8 cellular contexts compared by ENCODE assay signal in the genomic region with DNA sequence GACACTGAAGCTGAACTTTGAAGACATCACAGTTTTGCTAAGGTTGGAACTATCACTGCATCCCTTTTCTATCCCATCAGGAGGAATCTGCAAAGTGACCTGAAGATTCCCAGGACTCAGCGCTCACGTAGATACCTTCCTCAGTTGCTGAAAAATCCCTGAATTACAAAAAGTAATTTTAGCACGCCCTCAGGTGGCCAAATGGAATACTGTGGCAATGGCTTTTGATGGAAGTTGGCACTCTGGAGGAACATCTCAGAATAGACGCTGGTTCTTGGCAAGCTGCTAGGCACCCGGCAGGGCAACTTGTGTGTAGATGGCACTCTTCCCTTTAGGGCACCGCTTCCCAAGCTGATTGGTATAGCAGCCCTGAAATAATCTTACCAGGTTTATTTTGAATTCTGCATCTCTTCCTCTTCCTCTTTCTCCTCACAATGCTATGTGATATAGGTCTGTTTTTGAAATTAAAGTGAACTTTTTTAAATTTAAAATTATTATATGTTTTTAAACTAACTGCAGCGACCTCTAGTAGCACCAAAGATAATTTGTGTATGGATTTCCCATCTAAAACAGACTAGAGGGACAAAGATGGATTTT. TPM values are rescaled to one million over a fixed set of nuclear protein-coding genes. Genes with fewer than 3 reads are reported as not detected.
DNase-seq lines count a peak whose midpoint lies in the region; ATAC-seq and TF ChIP-seq lines count a peak whose summit lies in the region.

No MANE protein-coding gene starts in this region.

- H3K79me2 ChIP-seq in osteoblast (ENCODE audit: insufficient read depth, low read length), result no peaks in the 10 kb centered on the region

- DNase-seq in activated T-cell treated with anti-CD3 and anti-CD28 coated beads, Interleukin-2, amount 50 U/mL, for 24 hours, result peak; percentile 32
- DNase-seq in activated T-cell treated with anti-CD3 and anti-CD28 coated beads, Interleukin-2, amount 50 U/mL, for 1 hour, result no peak
- DNase-seq in MG63 (peak; percentile 60), fibroblast of pulmonary artery (ENCODE audit: low read depth) (peak; percentile 46), osteoblast (ENCODE audit: insufficient read length, low spot score, missing footprints) (no peak), H7 (no peak)
- DNase-seq in activated CD4-positive, alpha-beta T cell treated with anti-CD3 and anti-CD28 coated beads, Interleukin-2, amount 10 ng/mL, durations not matched to agents 7 days and 5 days, result peak; percentile 31

- peak overlapping the region; percentile 38 for H3K4me3 Mint-ChIP-seq in activated T-cell treated with anti-CD3 and anti-CD28 coated beads, Interleukin-2, amount 50 U/mL, for 24 hours
- peak overlapping the region; percentile 14 for H3K4me3 Mint-ChIP-seq in activated CD4-positive, alpha-beta T cell treated with anti-CD3 and anti-CD28 coated beads, Interleukin-2, amount 10 ng/mL, durations not matched to agents 7 days and 5 days

- no peaks in the 10 kb centered on the region for H4K20me1 ChIP-seq in osteoblast (ENCODE audit: insufficient read depth, low read length)

- TF ChIP-seq CTCF in fibroblast of pulmonary artery (IDR thresholded peaks at IDR 0.05; ENCODE audit: low read length, missing control alignments) (peak; percentile 63), osteoblast (IDR thresholded peaks at IDR 0.05; ENCODE audit: extremely low read depth, low read depth, low read length) (peak; percentile 80)

- ATAC-seq in GM21367 (IDR thresholded peaks at IDR 0.05; ENCODE audit: unreplicated experiment), result no peak

- CTCF ChIA-PET in activated CD4-positive, alpha-beta T cell treated with anti-CD3 and anti-CD28 coated beads, Interleukin-2, amount 10 ng/mL, durations not matched to agents 7 days and 5 days (lab: Charles Lee), result interaction anchor here (0.7 to 1.0 kb wide), 2 partner anchors 141 to 168 kb away, joined by 3 read pairs; no protein-coding TSS in a partner anchor

- POLR2A ChIA-PET in activated CD4-positive, alpha-beta T cell treated with anti-CD3 and anti-CD28 coated beads, Interleukin-2, amount 10 ng/mL, durations not matched to agents 7 days and 5 days (lab: Charles Lee), result no interaction called here

- peak overlapping the region; percentile 85 for H3K4me2 ChIP-seq in osteoblast (ENCODE audit: insufficient read depth, low read length)

- H3K36me3 Mint-ChIP-seq in activated T-cell treated with anti-CD3 and anti-CD28 coated beads, Interleukin-2, amount 50 U/mL, for 24 hours (ENCODE audit: low read depth), result no peaks in the 10 kb centered on the region
- H3K36me3 Mint-ChIP-seq in activated CD4-positive, alpha-beta T cell treated with anti-CD3 and anti-CD28 coated beads, Interleukin-2, amount 10 ng/mL, durations not matched to agents 7 days and 5 days (ENCODE audit: low read depth), result no peaks in the 10 kb centered on the region

- H3K9me3 Mint-ChIP-seq in activated T-cell treated with anti-CD3 and anti-CD28 coated beads, Interleukin-2, amount 50 U/mL, for 24 hours, result no peaks in the 10 kb centered on the region
- no peaks in the 10 kb centered on the region for H3K9me3 Mint-ChIP-seq in activated CD4-positive, alpha-beta T cell treated with anti-CD3 and anti-CD28 coated beads, Interleukin-2, amount 10 ng/mL, durations not matched to agents 7 days and 5 days

- H3K27ac Mint-ChIP-seq in activated T-cell treated with anti-CD3 and anti-CD28 coated beads, Interleukin-2, amount 50 U/mL, for 24 hours, result no peak overlapping the region
- H3K27ac Mint-ChIP-seq in activated CD4-positive, alpha-beta T cell treated with anti-CD3 and anti-CD28 coated beads, Interleukin-2, amount 10 ng/mL, durations not matched to agents 7 days and 5 days, result no peak overlapping the region

- peak overlapping the region; percentile 84 for H2AFZ ChIP-seq in osteoblast (ENCODE audit: low read length)

- no peaks in the 10 kb centered on the region for H3K27me3 ChIP-seq in MG63
- peaks cover 26% of the 10 kb centered on the region for H3K27me3 ChIP-seq in osteoblast (ENCODE audit: insufficient read depth, low read length)
- peaks cover 21% of the 10 kb centered on the region for H3K27me3 ChIP-seq in H7 (ENCODE audit: control insufficient read depth, insufficient read depth, low read length)

- no peaks in the 10 kb centered on the region for H3K4me1 ChIP-seq in osteoblast (ENCODE audit: insufficient read depth, low read length)

- H3K9me3 ChIP-seq in MG63, result no peaks in the 10 kb centered on the region
- H3K9me3 ChIP-seq in osteoblast (ENCODE audit: low read depth, low read length), result no peaks in the 10 kb centered on the region

- H3K4me3 ChIP-seq in MG63 (no peak overlapping the region), fibroblast of pulmonary artery (replicated peaks; ENCODE audit: low read depth, low read length) (peak overlapping the region; percentile 49), osteoblast (ENCODE audit: insufficient read depth, low read length) (peak overlapping the region; percentile 67), H7 (ENCODE audit: insufficient read depth, low read depth, low read length) (no peak overlapping the region)

- no peaks in the 10 kb centered on the region for H3K4me1 Mint-ChIP-seq in activated T-cell treated with anti-CD3 and anti-CD28 coated beads, Interleukin-2, amount 50 U/mL, for 24 hours (ENCODE audit: low read depth)
- H3K4me1 Mint-ChIP-seq in activated CD4-positive, alpha-beta T cell treated with anti-CD3 and anti-CD28 coated beads, Interleukin-2, amount 10 ng/mL, durations not matched to agents 7 days and 5 days, result peaks cover 2% of the 10 kb centered on the region

- no peak overlapping the region for H3K27ac ChIP-seq in osteoblast (ENCODE audit: low read depth, low read length)

- peaks cover 68% of the 10 kb centered on the region for H3K27me3 Mint-ChIP-seq in activated T-cell treated with anti-CD3 and anti-CD28 coated beads, Interleukin-2, amount 50 U/mL, for 24 hours
- H3K27me3 Mint-ChIP-seq in activated CD4-positive, alpha-beta T cell treated with anti-CD3 and anti-CD28 coated beads, Interleukin-2, amount 10 ng/mL, durations not matched to agents 7 days and 5 days, result peaks cover 16% of the 10 kb centered on the region

- H3K36me3 ChIP-seq in MG63 (no peaks in the 10 kb centered on the region), osteoblast (ENCODE audit: insufficient read depth, low read length) (no peaks in the 10 kb centered on the region), H7 (replicated peaks; ENCODE audit: control insufficient read depth, insufficient read depth, low read length) (no peaks in the 10 kb centered on the region)

RNA-seq across cellular contexts. Expression of a gene that starts 16.3 kb away (rescaled TPM):
- not detected in 2 replicates for total RNA-seq in MG63 (2014; rRNA removed; shearing (Covaris generic); ENCODE audit: low replicate concordance)
- not detected for total RNA-seq in activated CD4-positive, alpha-beta T cell treated with anti-CD3 and anti-CD28 coated beads, Interleukin-2, amount 10 ng/mL, durations not matched to agents 7 days and 5 days
- total RNA-seq in osteoblast, result not detected in 2 replicates
- not detected in 2 replicates for total RNA-seq in H7 (2014; rRNA removed; shearing (Covaris generic))

Comparison
In these comparisons a context has a peak if more than half of its experiments do, and no peak if none do; other contexts are left out.
1. DNase-seq: peak in activated T-cell treated with anti-CD3 and anti-CD28 coated beads, Interleukin-2, amount 50 U/mL, for 24 hours (single experiment), MG63 (single experiment), activated CD4-positive, alpha-beta T cell treated with anti-CD3 and anti-CD28 coated beads, Interleukin-2, amount 10 ng/mL, durations not matched to agents 7 days and 5 days (single experiment) and fibroblast of pulmonary artery (single experiment); none in activated T-cell treated with anti-CD3 and anti-CD28 coated beads, Interleukin-2, amount 50 U/mL, for 1 hour (single experiment), osteoblast (single experiment) and H7 (single experiment).
2. H3K4me3 ChIP-seq: peak in fibroblast of pulmonary artery (single experiment) and osteoblast (single experiment); none in MG63 (single experiment) and H7 (single experiment).